In the genomic region with DNA sequence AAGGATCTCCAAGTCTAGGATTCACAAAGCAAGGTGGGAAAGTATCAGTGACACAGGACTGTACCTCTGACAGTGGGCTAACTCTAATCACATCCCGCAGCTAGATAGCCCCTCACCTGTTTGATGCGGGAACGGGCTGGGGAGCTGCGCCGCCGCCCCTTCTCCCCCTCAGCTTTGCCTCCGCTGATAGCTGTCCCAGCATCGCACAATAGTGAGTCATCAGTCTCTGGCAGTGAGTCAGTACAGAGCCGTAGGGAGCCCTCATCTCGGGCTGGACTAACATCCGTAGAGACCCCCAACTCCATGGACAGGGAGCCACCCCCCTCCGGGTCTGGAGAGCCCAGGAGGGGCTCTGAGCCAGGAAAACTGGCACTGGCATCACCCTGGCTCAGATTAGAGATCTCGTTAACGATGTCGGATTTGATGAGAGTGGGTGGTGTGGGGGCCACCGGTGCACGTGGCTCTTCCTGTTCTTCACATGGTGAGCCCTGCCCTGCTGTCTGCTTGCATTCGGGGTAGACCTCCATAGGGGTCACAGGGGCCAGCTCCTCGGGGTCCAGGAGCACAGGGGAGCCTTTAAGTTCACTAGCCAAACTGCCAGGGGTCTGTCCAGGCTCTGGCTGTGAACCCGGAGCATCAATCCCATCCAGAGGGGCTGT, we compare ENCODE assay signal across 15 cellular contexts. TPM values are rescaled to one million over a fixed set of nuclear protein-coding genes. Genes with fewer than 3 reads are reported as not detected.
DNase-seq lines count a peak whose midpoint lies in the region; ATAC-seq, FAIRE-seq and TF ChIP-seq lines count a peak whose summit lies in the region.
"Had no signal": no experiment of that assay in that cellular context is flagged by ENCODE, and none has a peak within 500 bp of the region (broad histone marks: within the 10 kb centered on the region; RNA-seq: fewer than 3 reads in every experiment).

No MANE protein-coding gene starts in this region.

- no peak for ATAC-seq in Right ventricle myocardium superior (ENCODE audit: poor library complexity)

- H3K27ac ChIP-seq in astrocyte (ENCODE audit: low read depth, low read length): peak overlapping the region; percentile 71
- H3K27ac ChIP-seq: left ventricle myocardium inferior, thoracic aorta had no signal

- H3K9ac ChIP-seq in astrocyte (ENCODE audit: low read length): peak overlapping the region; percentile 44

- TF ChIP-seq CTCF in astrocyte (IDR thresholded peaks at IDR 0.05; ENCODE audit: insufficient read depth, low read depth, low read length) (no peak), endothelial cell (IDR thresholded peaks at IDR 0.05; ENCODE audit: unreplicated experiment) (no peak)

- H3K27ac Mint-ChIP-seq in astrocyte (ENCODE audit: unreplicated experiment) (peak overlapping the region; percentile 81), endothelial cell (ENCODE audit: unreplicated experiment) (no peak overlapping the region)

- no peaks in the 10 kb centered on the region for H3K9me3 Mint-ChIP-seq in astrocyte (ENCODE audit: unreplicated experiment)
- no peaks in the 10 kb centered on the region for H3K9me3 Mint-ChIP-seq in endothelial cell (ENCODE audit: unreplicated experiment)
- H3K9me3 Mint-ChIP-seq: neural crest cell had no signal

- H3K36me3 ChIP-seq in astrocyte (ENCODE audit: insufficient read depth, low read length): peaks cover 54% of the 10 kb centered on the region

- DNase-seq in Right ventricle myocardium superior: peak; percentile 20
- no peak for DNase-seq in cardiac septum (ENCODE audit: low spot score)
- peak; percentile 66 for DNase-seq in astrocyte (ENCODE audit: low read depth)
- peak; percentile 38 for DNase-seq in glomerular visceral epithelial cell (ENCODE audit: extremely low spot score)
- DNase-seq in urothelium cell line (ENCODE audit: low spot score): peak; percentile 83
- no peak for DNase-seq in mucosa of gallbladder (ENCODE audit: low spot score)
- no peak for DNase-seq in H4 (ENCODE audit: low spot score)
- DNase-seq in endothelial cell (ENCODE audit: low spot score): no peak
- DNase-seq: activated CD4-positive, CD25-positive, alpha-beta regulatory T cell treated with anti-CD3 and anti-CD28 coated beads, Interleukin-2, amount 50 U/mL, for 72 hours; activated T-cell treated with anti-CD3 and anti-CD28 coated beads, Interleukin-2, amount 50 U/mL, for 1 hour; effector CD8-positive, alpha-beta T cell; left ventricle myocardium inferior had no signal

- H3K27me3 Mint-ChIP-seq in astrocyte (ENCODE audit: low read depth, unreplicated experiment) (no peaks in the 10 kb centered on the region), endothelial cell (ENCODE audit: unreplicated experiment) (peaks cover 13% of the 10 kb centered on the region)

- peak overlapping the region; percentile 72 for H3K4me2 ChIP-seq in astrocyte (ENCODE audit: low read length)

- H3K9me3 ChIP-seq in astrocyte (ENCODE audit: insufficient read depth, low read depth, low read length): no peaks in the 10 kb centered on the region
- H3K9me3 ChIP-seq: left ventricle myocardium inferior, thoracic aorta had no signal

- H4K20me1 ChIP-seq in astrocyte (ENCODE audit: insufficient read depth, low read length): peaks cover 87% of the 10 kb centered on the region

- peaks cover 23% of the 10 kb centered on the region for H3K4me1 Mint-ChIP-seq in astrocyte (ENCODE audit: low read depth, unreplicated experiment)
- H3K4me1 Mint-ChIP-seq in endothelial cell (ENCODE audit: unreplicated experiment): peaks cover under 1% of the 10 kb centered on the region
- H3K4me1 Mint-ChIP-seq: neural crest cell had no signal

- H2AFZ ChIP-seq in astrocyte (ENCODE audit: low read depth, low read length): no peak overlapping the region

- peaks cover 69% of the 10 kb centered on the region for H3K79me2 ChIP-seq in astrocyte (ENCODE audit: insufficient read depth, low read length)

- H3K4me1 ChIP-seq in astrocyte (ENCODE audit: insufficient read depth, low read length): peaks cover 15% of the 10 kb centered on the region

- intact Hi-C loops in Right ventricle myocardium superior (cut with DNase I): no loop called here
- intact Hi-C loops in cardiac septum (cut with DNase I): no loop called here

- H3K4me3 Mint-ChIP-seq in astrocyte (ENCODE audit: unreplicated experiment) (peak overlapping the region; percentile 27), endothelial cell (ENCODE audit: unreplicated experiment) (no peak overlapping the region)
- H3K4me3 Mint-ChIP-seq: neural crest cell had no signal

- H3K27me3 ChIP-seq in astrocyte (ENCODE audit: insufficient read depth, low read length): no peaks in the 10 kb centered on the region

- no peak for FAIRE-seq in astrocyte (lab: Jason Lieb, UNC)
- FAIRE-seq in urothelium cell line (lab: Jason Lieb, UNC): peak; percentile 56
- FAIRE-seq: A204.1 had no signal

- H3K36me3 Mint-ChIP-seq in astrocyte (ENCODE audit: low read depth, unreplicated experiment) (peaks cover 30% of the 10 kb centered on the region), endothelial cell (ENCODE audit: low read depth, unreplicated experiment) (peaks cover 70% of the 10 kb centered on the region)

- no peak overlapping the region for H3K4me3 ChIP-seq in astrocyte (ENCODE audit: insufficient read depth, low read depth, low read length)
- H3K4me3 ChIP-seq: left ventricle myocardium inferior, thoracic aorta had no signal

RNA-seq across cellular contexts. Expression of a gene that starts 10.9 kb away (rescaled TPM):
- 38.1 TPM for total RNA-seq in Right ventricle myocardium superior
- 63.8 TPM for total RNA-seq in cardiac septum
- total RNA-seq in astrocyte: 81.7 and 86.9 TPM in 2 replicates
- total RNA-seq in mucosa of gallbladder: 104 TPM
- 6.9 and 9.4 TPM in 2 replicates for total RNA-seq in H4 (2014; rRNA removed; shearing (Covaris generic))
- 135 TPM for total RNA-seq in endothelial cell (ENCODE audit: unreplicated experiment)

RNA-seq across cellular contexts. Expression of a gene that starts 20.1 kb away (rescaled TPM):
- total RNA-seq in Right ventricle myocardium superior (0.48 TPM), cardiac septum (0.38 TPM), astrocyte (1.3 and 1.9 TPM in 2 replicates), mucosa of gallbladder (0.29 TPM), endothelial cell (ENCODE audit: unreplicated experiment) (3.2 TPM)
- 0.99 and 2.4 TPM in 2 replicates for total RNA-seq in H4 (2014; rRNA removed; shearing (Covaris generic))
- total RNA-seq: left ventricle myocardium inferior had no signal

RNA-seq across cellular contexts. Expression of a gene that starts 31.1 kb away (rescaled TPM):
- total RNA-seq in Right ventricle myocardium superior (92.8 TPM), cardiac septum (80.4 TPM), astrocyte (47.1 and 49.6 TPM in 2 replicates), mucosa of gallbladder (51.7 TPM), endothelial cell (ENCODE audit: unreplicated experiment) (24.0 TPM)
- total RNA-seq in H4 (2014; rRNA removed; shearing (Covaris generic)): 94.4 and 105 TPM in 2 replicates

RNA-seq across cellular contexts. Expression of a gene that starts 44.9 kb away (rescaled TPM):
- 0.32 TPM for total RNA-seq in Right ventricle myocardium superior
- 1.6 TPM for total RNA-seq in cardiac septum
- 0.05 and 0.16 TPM in 2 replicates for total RNA-seq in astrocyte
- 1.5 TPM for total RNA-seq in mucosa of gallbladder
- total RNA-seq in H4 (2014; rRNA removed; shearing (Covaris generic)): 0.02 TPM in 1 of 2 replicates, not detected in the other
- 0.46 TPM for total RNA-seq in endothelial cell (ENCODE audit: unreplicated experiment)

RNA-seq across cellular contexts. Expression of a gene that starts 50.5 kb away (rescaled TPM):
- total RNA-seq in Right ventricle myocardium superior (0.78 TPM), cardiac septum (1.00 TPM), astrocyte (0.50 and 0.55 TPM in 2 replicates), mucosa of gallbladder (0.06 TPM), endothelial cell (ENCODE audit: unreplicated experiment) (0.10 TPM)
- total RNA-seq in H4 (2014; rRNA removed; shearing (Covaris generic)): 0.06 and 0.14 TPM in 2 replicates

Comparison
In these comparisons a context has a peak if more than half of its experiments do, and no peak if none do; other contexts are left out.
1. DNase-seq: peak in Right ventricle myocardium superior (single experiment), astrocyte (single experiment), glomerular visceral epithelial cell (single experiment) and urothelium cell line (single experiment); none in cardiac septum (single experiment), mucosa of gallbladder (single experiment), H4 (single experiment) and endothelial cell (single experiment).